In the genomic region with DNA sequence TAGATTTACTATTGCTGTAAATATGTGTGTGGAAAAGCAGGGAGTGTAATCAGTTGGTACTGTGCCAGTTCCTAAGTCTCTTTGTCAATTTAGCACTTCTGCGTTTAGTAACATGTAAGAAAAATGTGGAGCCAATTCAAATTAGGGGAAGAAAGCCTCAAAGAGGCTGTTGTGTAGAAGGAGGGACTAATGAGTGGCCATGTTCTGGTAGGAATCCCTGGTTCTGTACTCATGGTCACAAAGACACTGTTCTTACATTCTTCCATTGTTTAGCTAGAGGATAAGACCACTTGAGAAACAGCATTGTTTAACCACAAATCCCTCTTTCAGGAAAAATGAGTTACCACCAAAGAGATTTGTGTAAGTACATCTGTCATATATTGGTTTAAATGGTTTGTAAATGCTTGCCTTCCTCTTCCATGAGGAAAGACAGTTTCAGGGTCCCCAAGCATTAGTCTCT, we compare ENCODE assay signal across 16 cellular contexts. TPM values are rescaled to one million over a fixed set of nuclear protein-coding genes. Genes with fewer than 3 reads are reported as not detected.
A peak's percentile ranks its signal among the peaks of the same experiment; 100 is the strongest.
DNase-seq lines count a peak whose midpoint lies in the region; ATAC-seq and TF ChIP-seq lines count a peak whose summit lies in the region.
"Had no signal": no experiment of that assay in that cellular context is flagged by ENCODE, and none has a peak within 500 bp of the region (broad histone marks: within the 10 kb centered on the region; RNA-seq: fewer than 3 reads in every experiment).

No MANE protein-coding gene starts in this region.

- H3K27ac ChIP-seq in HEK293 (ENCODE audit: extremely low read depth, low read depth, low read length) (no peak overlapping the region; the same call in 1 of the 2 replicates), PC-9 (peak overlapping the region; percentile 90)
- H3K27ac ChIP-seq: tibial artery had no signal

- TF ChIP-seq CTCF in HEK293 (tag by site-specific recombination; IDR thresholded peaks at IDR 0.05): no peak
- TF ChIP-seq CTCF in PC-9 (conservative IDR thresholded peaks at IDR 0.05): no peak
- TF ChIP-seq CTCF in BE2C (IDR thresholded peaks at IDR 0.05; ENCODE audit: low read depth, low read length): no peak

- intact Hi-C loops in PC-9 (cut with micrococcal nuclease; ENCODE audit: unreplicated experiment): no loop called here

- H4K20me1 ChIP-seq in PC-9 (ENCODE audit: insufficient read depth): no peaks in the 10 kb centered on the region

- no peaks in the 10 kb centered on the region for H3K9me2 ChIP-seq in PC-9 (ENCODE audit: insufficient read depth)

- peaks cover 34% of the 10 kb centered on the region for H3F3A ChIP-seq in PC-9 (ENCODE audit: insufficient read depth, low read depth)

- peaks cover 90% of the 10 kb centered on the region for H3K79me2 ChIP-seq in PC-9 (ENCODE audit: low read depth)

- no peaks in the 10 kb centered on the region for H3K9me3 ChIP-seq in HEK293 (ENCODE audit: control insufficient read depth, insufficient read depth, low read depth, low read length)
- peaks cover under 1% of the 10 kb centered on the region; the same call in 1 of the 2 replicates for H3K9me3 ChIP-seq in PC-9 (ENCODE audit: insufficient read depth, low read depth)
- no peaks in the 10 kb centered on the region for H3K9me3 ChIP-seq in BE2C
- H3K9me3 ChIP-seq: tibial artery had no signal

- ATAC-seq in HG02642 (IDR thresholded peaks at IDR 0.05; ENCODE audit: poor library complexity, unreplicated experiment) (no peak), HG02938 (IDR thresholded peaks at IDR 0.05; ENCODE audit: unreplicated experiment) (no peak)
- ATAC-seq: CD8-positive, alpha-beta T cell had no signal

- H3K27me3 ChIP-seq in PC-9 (ENCODE audit: insufficient read depth, low read depth) (no peaks in the 10 kb centered on the region), BE2C (no peaks in the 10 kb centered on the region)
- H3K27me3 ChIP-seq: tibial artery had no signal

- H3K4me1 ChIP-seq in HEK293 (ENCODE audit: control insufficient read depth, insufficient read depth, low read length) (peaks cover 43% of the 10 kb centered on the region), PC-9 (replicated peaks; ENCODE audit: insufficient read depth) (peaks cover 75% of the 10 kb centered on the region), BE2C (peaks cover 39% of the 10 kb centered on the region)

- H3K36me3 ChIP-seq in HEK293 (ENCODE audit: control insufficient read depth in 2 of 2, insufficient read depth in 1 of 2, low read length in 2 of 2) (no peaks in the 10 kb centered on the region), PC-9 (ENCODE audit: low read depth) (peaks cover 20% of the 10 kb centered on the region), BE2C (peaks cover 3% of the 10 kb centered on the region)
- H3K36me3 ChIP-seq: tibial artery had no signal

- H2AFZ ChIP-seq in PC-9: no peak overlapping the region

- POLR2A ChIA-PET in HEK293 (lab: Yijun Ruan, JAX) (interaction anchor here (1.8 kb wide), 1 partner anchor 16 kb away, joined by 7 read pairs; no protein-coding TSS in a partner anchor), PC-9 (lab: Charles Lee; ENCODE audit: unreplicated experiment) (no interaction called here)

- H3K4me2 ChIP-seq in PC-9: peak overlapping the region; percentile 56; the same call in 1 of the 2 replicates

- BruUV-seq in PC-9 (replicated peaks; lab: Mats Ljungman, UMichigan): no TSS peak

- no peak overlapping the region for H3K4me3 ChIP-seq in HEK293 (ENCODE audit: low read depth, low read length)
- H3K4me3 ChIP-seq in PC-9: no peak overlapping the region
- no peak overlapping the region for H3K4me3 ChIP-seq in BE2C (ENCODE audit: low read depth, low read length)
- H3K4me3 ChIP-seq: lung, tibial artery had no signal

- CTCF ChIA-PET in HEK293 (lab: Yijun Ruan, JAX): interaction anchor here (0.8 to 2.8 kb wide), 5 partner anchors 10 to 152 kb away, joined by 3 to 10 read pairs (median 3); no protein-coding TSS in a partner anchor
- CTCF ChIA-PET in PC-9 (lab: Charles Lee): no interaction called here

- DNase-seq in PC-9: no peak
- DNase-seq in dermis microvascular lymphatic vessel endothelial cell (ENCODE audit: low read depth in 2 of 2): peak; percentile 40 to 67
- peak; percentile 14 for DNase-seq in pons (ENCODE audit: low spot score)
- DNase-seq in stimulated activated naive CD4-positive, alpha-beta T cell (lab: John Stamatoyannopoulos, UW): no peak
- DNase-seq in BE2C: no peak
- DNase-seq: activated CD4-positive, alpha-beta T cell treated with anti-CD3 and anti-CD28 coated beads for 4 hours; activated T-cell treated with anti-CD3 and anti-CD28 coated beads, Interleukin-2, amount 50 U/mL, for 48 hours; amniotic stem cell; CD8-positive, alpha-beta T cell; NCI-H2107; tibial artery had no signal

TF ChIP-seq in HEK293, 187 proteins besides CTCF, POLR2A, EP300 and RAD21 (continues in another document):
- TF ChIP-seq ZNF266 (tag by site-specific recombination; IDR thresholded peaks at IDR 0.05; ENCODE audit: low read depth) (no peak), YY1 (tag by site-specific recombination; IDR thresholded peaks at IDR 0.05) (no peak), ZFP69B (tag by site-specific recombination; IDR thresholded peaks at IDR 0.05) (no peak), ZNF16 (tag by site-specific recombination; IDR thresholded peaks at IDR 0.05; ENCODE audit: low read depth) (no peak), ZNF558 (tag by site-specific recombination; IDR thresholded peaks at IDR 0.05) (no peak), MZF1 (tag by site-specific recombination; IDR thresholded peaks at IDR 0.05; ENCODE audit: borderline replicate concordance) (peak; percentile 73; the same call in 1 of the 2 replicates), ZNF214 (tag by site-specific recombination; IDR thresholded peaks at IDR 0.05; ENCODE audit: borderline replicate concordance) (no peak), ZBTB44 (tag by site-specific recombination; IDR thresholded peaks at IDR 0.05) (no peak), ZBTB8A (tag by site-specific recombination; IDR thresholded peaks at IDR 0.05) (no peak)
- TF ChIP-seq, protein P1, sequence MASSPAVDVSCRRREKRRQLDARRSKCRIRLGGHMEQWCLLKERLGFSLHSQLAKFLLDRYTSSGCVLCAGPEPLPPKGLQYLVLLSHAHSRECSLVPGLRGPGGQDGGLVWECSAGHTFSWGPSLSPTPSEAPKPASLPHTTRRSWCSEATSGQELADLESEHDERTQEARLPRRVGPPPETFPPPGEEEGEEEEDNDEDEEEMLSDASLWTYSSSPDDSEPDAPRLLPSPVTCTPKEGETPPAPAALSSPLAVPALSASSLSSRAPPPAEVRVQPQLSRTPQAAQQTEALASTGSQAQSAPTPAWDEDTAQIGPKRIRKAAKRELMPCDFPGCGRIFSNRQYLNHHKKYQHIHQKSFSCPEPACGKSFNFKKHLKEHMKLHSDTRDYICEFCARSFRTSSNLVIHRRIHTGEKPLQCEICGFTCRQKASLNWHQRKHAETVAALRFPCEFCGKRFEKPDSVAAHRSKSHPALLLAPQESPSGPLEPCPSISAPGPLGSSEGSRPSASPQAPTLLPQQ (tag by site-specific recombination; IDR thresholded peaks at IDR 0.05): no peak
- TF ChIP-seq, protein P2, sequence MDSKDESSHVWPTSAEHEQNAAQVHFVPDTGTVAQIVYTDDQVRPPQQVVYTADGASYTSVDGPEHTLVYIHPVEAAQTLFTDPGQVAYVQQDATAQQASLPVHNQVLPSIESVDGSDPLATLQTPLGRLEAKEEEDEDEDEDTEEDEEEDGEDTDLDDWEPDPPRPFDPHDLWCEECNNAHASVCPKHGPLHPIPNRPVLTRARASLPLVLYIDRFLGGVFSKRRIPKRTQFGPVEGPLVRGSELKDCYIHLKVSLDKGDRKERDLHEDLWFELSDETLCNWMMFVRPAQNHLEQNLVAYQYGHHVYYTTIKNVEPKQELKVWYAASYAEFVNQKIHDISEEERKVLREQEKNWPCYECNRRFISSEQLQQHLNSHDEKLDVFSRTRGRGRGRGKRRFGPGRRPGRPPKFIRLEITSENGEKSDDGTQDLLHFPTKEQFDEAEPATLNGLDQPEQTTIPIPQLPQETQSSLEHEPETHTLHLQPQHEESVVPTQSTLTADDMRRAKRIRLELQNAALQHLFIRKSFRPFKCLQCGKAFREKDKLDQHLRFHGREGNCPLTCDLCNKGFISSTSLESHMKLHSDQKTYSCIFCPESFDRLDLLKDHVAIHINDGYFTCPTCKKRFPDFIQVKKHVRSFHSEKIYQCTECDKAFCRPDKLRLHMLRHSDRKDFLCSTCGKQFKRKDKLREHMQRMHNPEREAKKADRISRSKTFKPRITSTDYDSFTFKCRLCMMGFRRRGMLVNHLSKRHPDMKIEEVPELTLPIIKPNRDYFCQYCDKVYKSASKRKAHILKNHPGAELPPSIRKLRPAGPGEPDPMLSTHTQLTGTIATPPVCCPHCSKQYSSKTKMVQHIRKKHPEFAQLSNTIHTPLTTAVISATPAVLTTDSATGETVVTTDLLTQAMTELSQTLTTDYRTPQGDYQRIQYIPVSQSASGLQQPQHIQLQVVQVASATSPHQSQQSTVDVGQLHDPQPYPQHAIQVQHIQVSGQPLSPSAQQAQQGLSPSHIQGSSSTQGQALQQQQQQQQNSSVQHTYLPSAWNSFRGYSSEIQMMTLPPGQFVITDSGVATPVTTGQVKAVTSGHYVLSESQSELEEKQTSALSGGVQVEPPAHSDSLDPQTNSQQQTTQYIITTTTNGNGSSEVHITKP (tag by site-specific recombination; IDR thresholded peaks at IDR 0.05): no peak

RNA-seq across cellular contexts. Expression of gene ARHGEF28, which starts 14.9 kb away (rescaled TPM):
- 62.5 and 77.5 TPM in 2 replicates for total RNA-seq in PC-9 (2021)
- 50.7 and 62.7 TPM in 2 replicates for total RNA-seq in dermis microvascular lymphatic vessel endothelial cell
- polyA plus RNA-seq in BE2C (2012; ENCODE audit: insufficient read depth, insufficient read length, low read depth): 10.7 TPM
- total RNA-seq: CD8-positive, alpha-beta T cell; T-helper 1 cell treated with Interleukin-12 subunit alpha and Interleukin-12 subunit beta and Interleukin-4 antibody, amounts not matched to agents 30 ng/mL and 1 ng/mL, for 36 hours had no signal

Comparison
In these comparisons a context has a peak if more than half of its experiments do, and no peak if none do; other contexts are left out.
1. DNase-seq: peak in dermis microvascular lymphatic vessel endothelial cell (2 of 2) and pons (single experiment); none in PC-9 (0 of 2), stimulated activated naive CD4-positive, alpha-beta T cell (0 of 6) and BE2C (single experiment).